Comparison of ENCODE assay signal across 10 cellular contexts in the genomic region with DNA sequence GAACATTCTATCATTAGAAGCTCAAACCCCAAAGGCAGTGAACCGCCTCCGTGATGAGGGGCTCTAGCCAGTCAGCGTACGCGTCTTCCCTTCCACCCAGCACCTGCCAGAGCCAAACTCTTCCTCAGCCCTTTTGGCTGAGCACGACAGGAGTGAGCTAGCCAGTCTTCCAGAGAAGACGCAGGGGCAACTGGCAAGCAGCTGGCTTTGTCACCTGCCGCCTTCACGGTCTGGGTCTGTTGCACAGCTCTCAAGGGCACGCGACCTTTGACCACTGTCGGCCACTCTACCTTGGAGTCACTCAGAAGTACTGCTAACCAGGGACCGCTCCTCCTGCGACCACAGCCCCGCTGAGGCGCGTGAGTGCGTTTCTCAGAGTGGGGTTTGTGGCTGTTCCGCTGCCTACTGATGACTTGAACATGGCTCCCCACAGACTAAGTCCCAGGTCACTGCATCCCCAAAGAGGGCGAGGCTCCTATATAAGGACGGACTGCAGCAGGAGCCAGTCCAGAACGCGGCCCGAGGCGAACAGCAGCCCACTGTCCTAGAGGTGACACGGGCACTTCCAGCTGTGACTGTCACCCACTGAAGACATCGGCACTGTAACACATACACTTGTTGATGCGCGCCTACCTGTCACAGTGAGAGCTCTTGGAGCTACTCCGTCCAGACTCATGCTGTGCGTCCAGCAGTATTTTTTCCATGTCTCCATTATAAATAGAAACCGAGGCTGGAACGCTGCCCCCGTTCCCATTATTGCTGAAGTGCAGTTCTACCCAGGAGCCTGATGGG. TPM values are rescaled to one million over a fixed set of nuclear protein-coding genes. Genes with fewer than 3 reads are reported as not detected.
A peak's percentile ranks its signal among the peaks of the same experiment; 100 is the strongest.
DNase-seq lines count a peak whose midpoint lies in the region; ATAC-seq and TF ChIP-seq lines count a peak whose summit lies in the region.
"Had no signal": no experiment of that assay in that cellular context is flagged by ENCODE, and none has a peak within 500 bp of the region (broad histone marks: within the 10 kb centered on the region; RNA-seq: fewer than 3 reads in every experiment).

No MANE protein-coding gene starts in this region.

- POLR2A ChIA-PET in A673 (lab: Charles Lee; ENCODE audit: low non-redundant PET) (no interaction called here), HEK293 (lab: Yijun Ruan, JAX) (no interaction called here)
- POLR2A ChIA-PET in activated naive CD8-positive, alpha-beta T cell treated with anti-CD3 and anti-CD28 coated beads, Interleukin-2, amount 10 ng/mL, durations not matched to agents 7 days and 5 days (lab: Charles Lee) = interaction anchor here (0.6 to 2.2 kb wide), 4 partner anchors 8 to 77 kb away, joined by 4 to 16 read pairs (median 6); a partner anchor contains a TSS
- POLR2A ChIA-PET in naive thymus-derived CD4-positive, alpha-beta T cell (lab: Charles Lee) = interaction anchor here (0.6 to 2.9 kb wide), 11 partner anchors 9 to 473 kb away, joined by 3 to 34 read pairs (median 4); a partner anchor contains a TSS

- H3K36me3 ChIP-seq in A673 (ENCODE audit: insufficient read depth, low read length, poor library complexity, severe bottlenecking) (peaks cover 31% of the 10 kb centered on the region), HEK293 (ENCODE audit: control insufficient read depth in 2 of 2, insufficient read depth in 1 of 2, low read length in 2 of 2) (peaks cover 4 to 46% of the 10 kb centered on the region in 2 experiments; a peak in 2 of 3 replicates)
- peaks cover 0 to 34% (median 4%) of the 10 kb centered on the region in 3 experiments for H3K36me3 ChIP-seq in naive thymus-derived CD4-positive, alpha-beta T cell (ENCODE audit: control insufficient read depth in 2 of 3, insufficient read depth in 3 of 3, low read length in 3 of 3)

- peak; percentile 48 for ATAC-seq in activated naive CD8-positive, alpha-beta T cell treated with anti-CD3 and anti-CD28 coated beads, Interleukin-2, amount 10 ng/mL, durations not matched to agents 7 days and 5 days (ENCODE audit: low read depth)
- peak; percentile 56 for ATAC-seq in naive thymus-derived CD4-positive, alpha-beta T cell
- no peak for ATAC-seq in HG02884 (IDR thresholded peaks at IDR 0.05; ENCODE audit: unreplicated experiment)
- no peak for ATAC-seq in esophagus mucosa
- ATAC-seq: HCT116 had no signal

- peak overlapping the region; percentile 78 for H3K4me3 Mint-ChIP-seq in activated naive CD8-positive, alpha-beta T cell treated with anti-CD3 and anti-CD28 coated beads, Interleukin-2, amount 10 ng/mL, durations not matched to agents 7 days and 5 days
- H3K4me3 Mint-ChIP-seq in naive thymus-derived CD4-positive, alpha-beta T cell = peak overlapping the region; percentile 81 to 95 (median 88)
- H3K4me3 Mint-ChIP-seq: naive B cell had no signal

- DNase-seq in A673 (ENCODE audit: low spot score) (no peak), NCI-H774 (lab: John Stamatoyannopoulos, UW) (no peak), NCI-H748 treated with DMSO at 0.1 percent for 48 hours (lab: John Stamatoyannopoulos, UW) (no peak)
- DNase-seq in activated naive CD8-positive, alpha-beta T cell treated with anti-CD3 and anti-CD28 coated beads, Interleukin-2, amount 10 ng/mL, durations not matched to agents 7 days and 5 days = peak; percentile 49
- DNase-seq in naive thymus-derived CD4-positive, alpha-beta T cell = peak in 1 of 9 donors; percentile 26
- DNase-seq: naive B cell had no signal

- H3K27me3 Mint-ChIP-seq in activated naive CD8-positive, alpha-beta T cell treated with anti-CD3 and anti-CD28 coated beads, Interleukin-2, amount 10 ng/mL, durations not matched to agents 7 days and 5 days = no peaks in the 10 kb centered on the region
- H3K27me3 Mint-ChIP-seq in naive thymus-derived CD4-positive, alpha-beta T cell = no peaks in the 10 kb centered on the region
- H3K27me3 Mint-ChIP-seq: naive B cell had no signal

- peak overlapping the region; percentile 64 for H3K27ac ChIP-seq in A673 (ENCODE audit: low read depth, low read length, poor library complexity, severe bottlenecking)
- H3K27ac ChIP-seq in HEK293 (ENCODE audit: extremely low read depth, low read depth, low read length) = no peak overlapping the region
- peak overlapping the region; percentile 67 for H3K27ac ChIP-seq in naive thymus-derived CD4-positive, alpha-beta T cell (ENCODE audit: low read depth, low read length)

- H3K27ac Mint-ChIP-seq in activated naive CD8-positive, alpha-beta T cell treated with anti-CD3 and anti-CD28 coated beads, Interleukin-2, amount 10 ng/mL, durations not matched to agents 7 days and 5 days = peak overlapping the region; percentile 89
- H3K27ac Mint-ChIP-seq in naive thymus-derived CD4-positive, alpha-beta T cell = peak overlapping the region; percentile 89 to 97 (median 96)

- H3K4me3 ChIP-seq in A673 (ENCODE audit: low read depth, low read length, poor library complexity, severe bottlenecking) = peak overlapping the region; percentile 5
- no peak overlapping the region for H3K4me3 ChIP-seq in HEK293 (ENCODE audit: low read depth, low read length)
- H3K4me3 ChIP-seq in naive thymus-derived CD4-positive, alpha-beta T cell (ENCODE audit: low read length) = peak overlapping the region; percentile 50

- no peaks in the 10 kb centered on the region for H3K27me3 ChIP-seq in A673 (replicated peaks; ENCODE audit: insufficient read depth, low read depth, low read length, poor library complexity)
- no peaks in the 10 kb centered on the region for H3K27me3 ChIP-seq in naive thymus-derived CD4-positive, alpha-beta T cell (ENCODE audit: control insufficient read depth in 2 of 2, insufficient read depth in 2 of 2, low read length in 2 of 2)

- TF ChIP-seq CTCF in A673 (conservative IDR thresholded peaks at IDR 0.05; ENCODE audit: low read depth, low read length) (no peak), HEK293 (tag by site-specific recombination; IDR thresholded peaks at IDR 0.05) (no peak)

- H3K4me1 ChIP-seq in A673 (ENCODE audit: insufficient read depth, low read length, poor library complexity, severe bottlenecking) (peaks cover 24% of the 10 kb centered on the region), HEK293 (ENCODE audit: control insufficient read depth, insufficient read depth, low read length) (peaks cover 6% of the 10 kb centered on the region; the same call in 1 of the 2 replicates)
- peaks cover 21 to 61% of the 10 kb centered on the region in 2 donors for H3K4me1 ChIP-seq in naive thymus-derived CD4-positive, alpha-beta T cell (ENCODE audit: control insufficient read depth in 2 of 2, insufficient read depth in 2 of 2, low read length in 2 of 2)

- H3K9me3 ChIP-seq in A673 (ENCODE audit: low read depth, low read length, poor library complexity, severe bottlenecking) (no peaks in the 10 kb centered on the region), HEK293 (ENCODE audit: control insufficient read depth, insufficient read depth, low read depth, low read length) (no peaks in the 10 kb centered on the region)
- H3K9me3 ChIP-seq in naive thymus-derived CD4-positive, alpha-beta T cell (ENCODE audit: control insufficient read depth in 2 of 3, low read length in 3 of 3) = no peaks in the 10 kb centered on the region

- peaks cover 57% of the 10 kb centered on the region for H3K4me1 Mint-ChIP-seq in activated naive CD8-positive, alpha-beta T cell treated with anti-CD3 and anti-CD28 coated beads, Interleukin-2, amount 10 ng/mL, durations not matched to agents 7 days and 5 days
- H3K4me1 Mint-ChIP-seq in naive thymus-derived CD4-positive, alpha-beta T cell = peaks cover 49 to 94% (median 91%) of the 10 kb centered on the region in 7 donors

- H3K9me3 Mint-ChIP-seq in activated naive CD8-positive, alpha-beta T cell treated with anti-CD3 and anti-CD28 coated beads, Interleukin-2, amount 10 ng/mL, durations not matched to agents 7 days and 5 days = no peaks in the 10 kb centered on the region
- peaks cover 0 to 2% (median 0%) of the 10 kb centered on the region in 11 donors for H3K9me3 Mint-ChIP-seq in naive thymus-derived CD4-positive, alpha-beta T cell
- H3K9me3 Mint-ChIP-seq: naive B cell had no signal

- BruUV-seq in A673 (replicated peaks; lab: Mats Ljungman, UMichigan) = no TSS peak

- peaks cover 42% of the 10 kb centered on the region for H3K36me3 Mint-ChIP-seq in activated naive CD8-positive, alpha-beta T cell treated with anti-CD3 and anti-CD28 coated beads, Interleukin-2, amount 10 ng/mL, durations not matched to agents 7 days and 5 days
- peaks cover 0 to 53% (median 23%) of the 10 kb centered on the region in 5 donors for H3K36me3 Mint-ChIP-seq in naive thymus-derived CD4-positive, alpha-beta T cell

- intact Hi-C loops in A673 (cut with micrococcal nuclease; ENCODE audit: unreplicated experiment) = no loop called here
- intact Hi-C loops in naive thymus-derived CD4-positive, alpha-beta T cell (cut with micrococcal nuclease) = loop anchor here in 1 of 2 donors (1.0 to 2.0 kb wide), 6 partner anchors 8 to 359 kb away; a partner anchor contains a TSS

- CTCF ChIA-PET in A673 (lab: Charles Lee) = no interaction called here
- CTCF ChIA-PET in HEK293 (lab: Yijun Ruan, JAX) = no interaction called here
- CTCF ChIA-PET in naive thymus-derived CD4-positive, alpha-beta T cell (lab: Charles Lee) = interaction anchor here (0.5 to 3.7 kb wide), 5 partner anchors 30 to 169 kb away, joined by 3 to 23 read pairs (median 3); no protein-coding TSS in a partner anchor

TF ChIP-seq in HEK293, 187 proteins besides CTCF, POLR2A, EP300 and RAD21:
- no peak for TF ChIP-seq ZNF585B (tag by site-specific recombination; IDR thresholded peaks at IDR 0.05)
- TF ChIP-seq SCRT2 (tag by site-specific recombination; IDR thresholded peaks at IDR 0.05) = peak; percentile 59; the same call in 1 of the 2 replicates
- TF ChIP-seq TRIM28 (IDR thresholded peaks at IDR 0.05; ENCODE audit: borderline replicate concordance, low read length) = no peak
- TF ChIP-seq ZNF624 (tag by site-specific recombination; IDR thresholded peaks at IDR 0.05) = no peak

RNA-seq across cellular contexts. Expression of a gene that starts 8.4 kb away (rescaled TPM):
- total RNA-seq in A673 (2021) (24.9 and 33.2 TPM in 2 replicates), esophagus mucosa (30.0 TPM)
- total RNA-seq in activated naive CD8-positive, alpha-beta T cell treated with anti-CD3 and anti-CD28 coated beads, Interleukin-2, amount 10 ng/mL, durations not matched to agents 7 days and 5 days = 10 to 100 TPM; 67.0 to 69.4 TPM
- total RNA-seq in naive thymus-derived CD4-positive, alpha-beta T cell = 10 to 100 TPM; 17.7 to 81.7 (median 39.3) TPM
- 10 to 100 TPM; 40.5 to 41.5 TPM for polyA plus RNA-seq in naive thymus-derived CD4-positive, alpha-beta T cell

Comparison
In these comparisons a context has a peak if more than half of its experiments do, and no peak if none do; other contexts are left out.
1. ATAC-seq: peak in activated naive CD8-positive, alpha-beta T cell treated with anti-CD3 and anti-CD28 coated beads, Interleukin-2, amount 10 ng/mL, durations not matched to agents 7 days and 5 days (single experiment) and naive thymus-derived CD4-positive, alpha-beta T cell (single experiment); none in HG02884 (single experiment) and esophagus mucosa (single experiment).
2. POLR2A ChIA-PET loops: an anchor here in activated naive CD8-positive, alpha-beta T cell treated with anti-CD3 and anti-CD28 coated beads, Interleukin-2, amount 10 ng/mL, durations not matched to agents 7 days and 5 days (0.6 to 2.2 kb wide) and naive thymus-derived CD4-positive, alpha-beta T cell (0.6 to 2.9 kb wide); none called in A673 and HEK293.